ENCODE assay signal across 2 cellular contexts in the genomic region with DNA sequence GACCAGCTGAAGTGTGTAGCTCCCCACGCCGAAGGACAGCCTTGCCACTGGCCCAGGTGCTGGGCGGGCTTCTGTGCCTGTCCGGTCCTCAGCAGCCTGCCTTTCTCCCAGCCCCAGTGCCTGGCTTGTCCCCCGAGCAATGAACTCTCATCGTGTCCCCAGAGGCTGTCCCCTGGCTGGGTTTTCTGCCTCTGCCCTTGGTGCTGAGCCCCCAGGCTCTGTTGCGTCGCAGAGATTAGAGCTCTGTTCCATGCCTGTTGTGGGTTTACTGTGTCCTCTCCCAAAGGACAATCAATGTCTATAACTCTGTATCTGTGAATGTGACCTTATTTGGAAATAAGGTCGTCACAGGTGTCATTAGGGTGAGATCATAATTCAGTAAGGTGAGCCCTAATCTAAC.
TF ChIP-seq lines count a peak whose summit lies in the region.

No MANE protein-coding gene starts in this region.

TF ChIP-seq in HEK293, 187 proteins besides CTCF, POLR2A, EP300 and RAD21:
- TF ChIP-seq REST (tag by site-specific recombination; IDR thresholded peaks at IDR 0.05) (peak; percentile 73; the same call in 1 of the 2 replicates), AEBP2 (tag by site-specific recombination; IDR thresholded peaks at IDR 0.05; ENCODE audit: borderline replicate concordance) (no peak), ZNF830 (tag by site-specific recombination; IDR thresholded peaks at IDR 0.05; ENCODE audit: low read depth) (no peak), IKZF3 (tag by site-specific recombination; IDR thresholded peaks at IDR 0.05) (no peak), ZNF558 (tag by site-specific recombination; IDR thresholded peaks at IDR 0.05) (no peak), GLI2 (tag by site-specific recombination; IDR thresholded peaks at IDR 0.05; ENCODE audit: borderline replicate concordance, low read depth) (no peak), ZNF394 (tag by site-specific recombination; IDR thresholded peaks at IDR 0.05; ENCODE audit: borderline replicate concordance) (no peak)

TF ChIP-seq in SK-N-SH treated with all-trans-retinoic acid at 6 μM for 48 hours, 23 proteins besides CTCF, POLR2A, EP300 and RAD21 (continued from another document):
- no peak for TF ChIP-seq GLIS3 (CRISPR knock-in tag; IDR thresholded peaks at IDR 0.05)
